Comparison of ENCODE assay signal across 8 cellular contexts in the genomic region with DNA sequence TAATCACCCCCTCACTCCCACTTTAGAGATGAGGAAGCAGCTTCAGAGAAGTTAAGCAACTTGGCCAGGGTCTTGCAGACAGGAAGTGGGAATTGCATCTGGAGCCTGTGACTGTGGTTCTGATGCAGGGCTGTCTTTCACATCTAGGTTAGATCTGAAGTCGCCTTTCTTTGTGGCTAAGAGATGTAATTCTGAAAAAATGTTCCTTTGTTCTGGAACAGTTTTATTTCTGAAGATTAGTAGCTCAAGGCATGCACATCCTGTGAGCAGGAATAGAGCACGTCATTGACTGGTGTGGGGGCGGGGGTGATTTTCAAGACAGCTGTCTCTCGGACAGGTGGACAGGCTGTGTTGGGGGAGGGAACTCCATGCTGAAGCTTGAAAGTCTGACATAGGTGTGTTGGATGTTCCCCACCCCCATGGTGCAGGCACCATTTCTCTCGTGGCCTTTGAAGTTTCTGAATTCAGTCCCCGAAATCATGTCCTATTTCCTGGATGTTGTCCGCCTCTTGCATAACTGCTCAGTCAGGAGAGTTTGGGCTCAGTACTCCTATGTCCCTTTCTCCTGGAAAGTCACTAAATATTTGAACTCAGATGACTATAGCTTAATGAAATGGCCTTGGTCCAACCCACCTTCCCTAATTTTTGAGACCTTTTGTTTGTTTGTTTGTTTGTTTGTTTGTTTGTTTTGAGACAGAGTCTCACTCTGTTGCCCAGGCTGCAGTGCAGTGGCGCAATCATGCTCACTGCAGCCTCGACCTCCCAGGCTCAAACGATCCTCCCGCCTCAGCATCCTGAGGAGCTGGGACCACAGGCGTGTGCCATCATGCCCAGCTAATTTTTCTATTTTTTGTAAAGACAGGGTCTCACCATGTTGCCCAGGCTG. TPM values are rescaled to one million over a fixed set of nuclear protein-coding genes. Genes with fewer than 3 reads are reported as not detected.
DNase-seq lines count a peak whose midpoint lies in the region; ATAC-seq and TF ChIP-seq lines count a peak whose summit lies in the region.

No MANE protein-coding gene starts in this region.

- H3K27me3 Mint-ChIP-seq in CD4-positive, CD25-positive, alpha-beta regulatory T cell: peaks cover 16% of the 10 kb centered on the region

- peak overlapping the region in 2 of 3 donors; percentile 20 to 58 for H3K27ac Mint-ChIP-seq in CD4-positive, CD25-positive, alpha-beta regulatory T cell

- 53% methylated on average over 11 of the region's 12 CpGs for WGBS in right lobe of liver (ENCODE audit: insufficient coverage, low coverage, low lambda C conversion rate, missing lambda C conversion rate)

- H3K9me3 Mint-ChIP-seq in CD4-positive, CD25-positive, alpha-beta regulatory T cell: peaks cover 0 to 2% (median 0%) of the 10 kb centered on the region in 7 donors

- no peak overlapping the region for H3K4me3 Mint-ChIP-seq in CD4-positive, CD25-positive, alpha-beta regulatory T cell

- DNase-seq in CD4-positive, CD25-positive, alpha-beta regulatory T cell: no peak
- DNase-seq in Kasumi-1 (lab: John Stamatoyannopoulos, UW): peak; percentile 92 to 94
- DNase-seq in amniotic epithelial cell (ENCODE audit: low read depth): peak; percentile 93
- no peak for DNase-seq in right lobe of liver
- DNase-seq in superior temporal gyrus (ENCODE audit: extremely low spot score): no peak
- DNase-seq in NCI-H2081 (lab: John Stamatoyannopoulos, UW): no peak
- DNase-seq in G401 (ENCODE audit: low spot score): no peak

- H3K9me3 ChIP-seq in CD4-positive, CD25-positive, alpha-beta regulatory T cell (ENCODE audit: control insufficient read depth in 2 of 2, low read length in 2 of 2): no peaks in the 10 kb centered on the region
- no peaks in the 10 kb centered on the region for H3K9me3 ChIP-seq in right lobe of liver

- no peak overlapping the region for H3K4me3 ChIP-seq in CD4-positive, CD25-positive, alpha-beta regulatory T cell (ENCODE audit: low read depth, low read length)
- H3K4me3 ChIP-seq in right lobe of liver: no peak overlapping the region

- no peaks in the 10 kb centered on the region for H3K36me3 Mint-ChIP-seq in CD4-positive, CD25-positive, alpha-beta regulatory T cell

- no peaks in the 10 kb centered on the region for H3K36me3 ChIP-seq in CD4-positive, CD25-positive, alpha-beta regulatory T cell (ENCODE audit: control insufficient read depth, insufficient read depth, low read length)
- no peaks in the 10 kb centered on the region for H3K36me3 ChIP-seq in right lobe of liver

- no peak for ATAC-seq in CD4-positive, CD25-positive, alpha-beta regulatory T cell (ENCODE audit: low read depth in 2 of 2)
- ATAC-seq in right lobe of liver (peak; percentile 12 to 57 (median 56)), GM21723 (IDR thresholded peaks at IDR 0.05; ENCODE audit: unreplicated experiment) (no peak)

- peaks cover 0 to 12% (median 2%) of the 10 kb centered on the region in 4 donors for H3K4me1 Mint-ChIP-seq in CD4-positive, CD25-positive, alpha-beta regulatory T cell

- in situ Hi-C loops in G401 (cut with HindIII; ENCODE audit: low sequenced_read_pairs): no loop called here

- no peak for TF ChIP-seq POLR2A in right lobe of liver (IDR thresholded peaks at IDR 0.05)

- intact Hi-C loops in right lobe of liver (cut with DNase I): no loop called here

- H3K27ac ChIP-seq in CD4-positive, CD25-positive, alpha-beta regulatory T cell (ENCODE audit: insufficient read depth, low read length, poor library complexity, severe bottlenecking): no peak overlapping the region
- H3K27ac ChIP-seq in right lobe of liver: peak overlapping the region in 1 of 3 donors; percentile 15

- no peaks in the 10 kb centered on the region for H3K4me1 ChIP-seq in CD4-positive, CD25-positive, alpha-beta regulatory T cell (ENCODE audit: control insufficient read depth, insufficient read depth, low read length, poor library complexity, severe bottlenecking)
- peaks cover 0 to 4% (median 0%) of the 10 kb centered on the region in 4 donors for H3K4me1 ChIP-seq in right lobe of liver

- no peak for TF ChIP-seq CTCF in right lobe of liver (IDR thresholded peaks at IDR 0.05)

- no peaks in the 10 kb centered on the region for H3K27me3 ChIP-seq in CD4-positive, CD25-positive, alpha-beta regulatory T cell (ENCODE audit: control insufficient read depth, insufficient read depth, low read length)
- H3K27me3 ChIP-seq in right lobe of liver: no peaks in the 10 kb centered on the region

RNA-seq across cellular contexts. Expression of gene HERPUD1, which starts 21.0 kb away (rescaled TPM):
- 454 TPM for total RNA-seq in CD4-positive, CD25-positive, alpha-beta regulatory T cell
- 100 to 1,000 TPM; 133 to 174 (median 144) TPM for polyA plus RNA-seq in CD4-positive, CD25-positive, alpha-beta regulatory T cell
- total RNA-seq in right lobe of liver: 100 to 1,000 TPM; 103 to 185 (median 133) TPM
- total RNA-seq in G401 (2014; rRNA removed; shearing (Covaris generic)): 49.0 and 75.8 TPM in 2 replicates

RNA-seq across cellular contexts. Expression of gene SLC12A3, which starts 45.9 kb away (rescaled TPM):
- not detected for total RNA-seq in CD4-positive, CD25-positive, alpha-beta regulatory T cell
- polyA plus RNA-seq in CD4-positive, CD25-positive, alpha-beta regulatory T cell: not detected
- total RNA-seq in right lobe of liver: not detected
- 0.25 TPM in 1 of 2 replicates, not detected in the other for total RNA-seq in G401 (2014; rRNA removed; shearing (Covaris generic))

RNA-seq across cellular contexts. Expression of gene CETP, which starts 50.9 kb away (rescaled TPM):
- not detected for total RNA-seq in CD4-positive, CD25-positive, alpha-beta regulatory T cell
- polyA plus RNA-seq in CD4-positive, CD25-positive, alpha-beta regulatory T cell: under 1 TPM in 1 of 4 donors, not detected in 3; 0.27 TPM
- total RNA-seq in right lobe of liver: 10 to 100 TPM in 1 of 6 experiments, 1 to 10 TPM in 4, under 1 TPM in 1; 0.62 to 11.8 (median 4.7) TPM
- not detected in 2 replicates for total RNA-seq in G401 (2014; rRNA removed; shearing (Covaris generic))

Comparison
In these comparisons a context has a peak if more than half of its experiments do, and no peak if none do; other contexts are left out.
1. ATAC-seq: peak in right lobe of liver (4 of 4); none in CD4-positive, CD25-positive, alpha-beta regulatory T cell (0 of 2) and GM21723 (single experiment).
2. DNase-seq: peak in Kasumi-1 (2 of 2) and amniotic epithelial cell (single experiment); none in CD4-positive, CD25-positive, alpha-beta regulatory T cell (0 of 3), right lobe of liver (0 of 3), superior temporal gyrus (single experiment), NCI-H2081 (0 of 2) and G401 (single experiment).